ENCODE assay signal across 1 cellular context in the genomic region with DNA sequence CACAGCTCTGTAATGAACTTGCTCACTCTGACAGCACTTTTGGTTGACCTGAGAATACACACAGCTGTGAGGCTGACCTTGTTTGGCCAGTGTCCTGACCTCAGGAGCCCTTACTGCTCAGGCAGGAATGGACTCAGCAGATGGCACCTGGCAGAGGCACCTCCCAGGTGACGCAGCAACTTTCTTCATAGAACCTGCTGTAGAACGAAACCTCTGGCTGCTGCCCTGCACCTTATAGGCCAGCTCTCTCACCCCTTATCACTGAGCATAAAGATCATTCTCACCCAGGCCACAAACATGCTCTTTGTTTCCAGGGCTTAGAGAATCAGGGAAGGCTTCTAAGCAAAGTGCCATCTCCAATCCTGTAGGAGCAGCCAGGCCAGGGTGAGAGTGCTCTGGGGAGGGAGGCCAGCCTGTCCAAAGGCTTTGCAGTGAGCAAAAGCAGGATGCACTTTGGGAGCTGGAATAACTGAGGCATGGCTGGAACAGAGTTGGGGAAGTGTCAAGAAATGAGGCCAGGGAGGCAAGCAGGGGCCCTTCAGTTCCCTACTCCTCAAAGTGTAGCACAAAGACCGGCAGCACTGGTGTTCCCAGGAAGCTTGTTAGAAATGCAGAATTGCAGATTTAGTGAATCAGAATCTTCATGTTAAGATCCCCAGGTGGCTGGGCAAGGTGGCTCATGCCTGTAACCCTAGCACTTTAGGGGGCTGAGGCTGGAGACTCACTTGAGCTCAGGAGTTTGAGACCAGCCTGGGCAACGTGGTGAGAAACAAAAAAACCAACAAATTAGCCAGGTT.
TF ChIP-seq lines count a peak whose summit lies in the region.

No MANE protein-coding gene starts in this region.

TF ChIP-seq in K562, 482 proteins besides CTCF, POLR2A, EP300 and RAD21 (continued from another document):
- TF ChIP-seq, protein P1, sequence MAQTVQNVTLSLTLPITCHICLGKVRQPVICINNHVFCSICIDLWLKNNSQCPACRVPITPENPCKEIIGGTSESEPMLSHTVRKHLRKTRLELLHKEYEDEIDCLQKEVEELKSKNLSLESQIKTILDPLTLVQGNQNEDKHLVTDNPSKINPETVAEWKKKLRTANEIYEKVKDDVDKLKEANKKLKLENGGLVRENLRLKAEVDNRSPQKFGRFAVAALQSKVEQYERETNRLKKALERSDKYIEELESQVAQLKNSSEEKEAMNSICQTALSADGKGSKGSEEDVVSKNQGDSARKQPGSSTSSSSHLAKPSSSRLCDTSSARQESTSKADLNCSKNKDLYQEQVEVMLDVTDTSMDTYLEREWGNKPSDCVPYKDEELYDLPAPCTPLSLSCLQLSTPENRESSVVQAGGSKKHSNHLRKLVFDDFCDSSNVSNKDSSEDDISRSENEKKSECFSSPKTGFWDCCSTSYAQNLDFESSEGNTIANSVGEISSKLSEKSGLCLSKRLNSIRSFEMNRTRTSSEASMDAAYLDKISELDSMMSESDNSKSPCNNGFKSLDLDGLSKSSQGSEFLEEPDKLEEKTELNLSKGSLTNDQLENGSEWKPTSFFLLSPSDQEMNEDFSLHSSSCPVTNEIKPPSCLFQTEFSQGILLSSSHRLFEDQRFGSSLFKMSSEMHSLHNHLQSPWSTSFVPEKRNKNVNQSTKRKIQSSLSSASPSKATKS (CRISPR knock-in tag; IDR thresholded peaks at IDR 0.05), result no peak
- TF ChIP-seq ZNF76 (CRISPR knock-in tag; IDR thresholded peaks at IDR 0.05; ENCODE audit: borderline replicate concordance) (no peak), SREBF1 (IDR thresholded peaks at IDR 0.05; ENCODE audit: borderline replicate concordance, low read depth, low read length) (no peak), FOXA1 (IDR thresholded peaks at IDR 0.05; ENCODE audit: borderline replicate concordance) (no peak), MAFF (IDR thresholded peaks at IDR 0.05; ENCODE audit: low read length) (peak; percentile 65), POLR2B (IDR thresholded peaks at IDR 0.05; ENCODE audit: low read depth, partially characterized antibody) (no peak), PML (IDR thresholded peaks at IDR 0.05; ENCODE audit: low read length) (no peak), NCOA1 (IDR thresholded peaks at IDR 0.05; ENCODE audit: low read depth) (peak; percentile 64; the same call in 1 of the 2 replicates), L3MBTL2 (IDR thresholded peaks at IDR 0.05) (peak; percentile 18; the same call in 1 of the 2 replicates), NCOA4 (IDR thresholded peaks at IDR 0.05; ENCODE audit: partially characterized antibody) (no peak), ZNF431 (CRISPR knock-in tag; IDR thresholded peaks at IDR 0.05) (no peak), ZNF592 (IDR thresholded peaks at IDR 0.05) (peak; percentile 66), MAX (CRISPR knock-in tag; IDR thresholded peaks at IDR 0.05) (0 out of 2 replicates have a peak, but pooled peaks have one; percentile 21), CTBP1 (IDR thresholded peaks at IDR 0.05; ENCODE audit: borderline replicate concordance) (peak; percentile 54; the same call in 1 of the 2 replicates), YY1 (IDR thresholded peaks at IDR 0.05; ENCODE audit: borderline replicate concordance in 1 of 3, control insufficient read depth in 1 of 3, extremely low read depth in 1 of 3, insufficient read depth in 3 of 3, insufficient read length in 1 of 3, insufficient replicate concordance in 2 of 3, low read depth in 1 of 3, low read length in 2 of 3) (peak in 1 of 3 experiments; percentile 2), SAP30 (IDR thresholded peaks at IDR 0.05; ENCODE audit: borderline replicate concordance, insufficient read depth, low read depth, low read length, poor library complexity, severe bottlenecking) (no peak), JUN (IDR thresholded peaks at IDR 0.05; ENCODE audit: borderline replicate concordance, low read depth, low read length) (no peak), JUN (CRISPR knock-in tag; IDR thresholded peaks at IDR 0.05; ENCODE audit: borderline replicate concordance) (no peak), ARID1B (IDR thresholded peaks at IDR 0.05) (peak; percentile 56; the same call in 1 of the 2 replicates), HDAC6 (IDR thresholded peaks at IDR 0.05; ENCODE audit: low read depth, low read length) (no peak), TEAD1 (CRISPR knock-in tag; IDR thresholded peaks at IDR 0.05) (no peak), CXXC5 (CRISPR knock-in tag; IDR thresholded peaks at IDR 0.05) (no peak), HDAC1 (IDR thresholded peaks at IDR 0.05) (0 out of 4 replicates have a peak, but pooled peaks of 1 of the 2 experiments have one; percentile 10), CBFA2T3 (IDR thresholded peaks at IDR 0.05) (peak; percentile 76), TGIF2 (CRISPR knock-in tag; IDR thresholded peaks at IDR 0.05) (no peak), RBM14 (IDR thresholded peaks at IDR 0.05; ENCODE audit: borderline replicate concordance, insufficient read depth, low read depth, low read length) (no peak), ZEB2 (IDR thresholded peaks at IDR 0.05) (peak; percentile 44; the same call in 1 of the 2 replicates), TFAP4 (CRISPR knock-in tag; IDR thresholded peaks at IDR 0.05; ENCODE audit: borderline replicate concordance) (peak; percentile 65), BACH1 (tag; IDR thresholded peaks at IDR 0.05) (0 out of 2 replicates have a peak, but pooled peaks have one; percentile 14), RFX5 (IDR thresholded peaks at IDR 0.05; ENCODE audit: low read depth, low read length) (no peak), FOXP1 (CRISPR knock-in tag; IDR thresholded peaks at IDR 0.05) (no peak), MTA1 (IDR thresholded peaks at IDR 0.05; ENCODE audit: borderline replicate concordance) (no peak)
- TF ChIP-seq, protein P2, sequence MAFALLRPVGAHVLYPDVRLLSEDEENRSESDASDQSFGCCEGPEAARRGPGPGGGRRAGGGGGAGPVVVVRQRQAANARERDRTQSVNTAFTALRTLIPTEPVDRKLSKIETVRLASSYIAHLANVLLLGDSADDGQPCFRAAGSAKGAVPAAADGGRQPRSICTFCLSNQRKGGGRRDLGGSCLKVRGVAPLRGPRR (CRISPR knock-in tag; IDR thresholded peaks at IDR 0.05), result no peak
- TF ChIP-seq, protein P3, sequence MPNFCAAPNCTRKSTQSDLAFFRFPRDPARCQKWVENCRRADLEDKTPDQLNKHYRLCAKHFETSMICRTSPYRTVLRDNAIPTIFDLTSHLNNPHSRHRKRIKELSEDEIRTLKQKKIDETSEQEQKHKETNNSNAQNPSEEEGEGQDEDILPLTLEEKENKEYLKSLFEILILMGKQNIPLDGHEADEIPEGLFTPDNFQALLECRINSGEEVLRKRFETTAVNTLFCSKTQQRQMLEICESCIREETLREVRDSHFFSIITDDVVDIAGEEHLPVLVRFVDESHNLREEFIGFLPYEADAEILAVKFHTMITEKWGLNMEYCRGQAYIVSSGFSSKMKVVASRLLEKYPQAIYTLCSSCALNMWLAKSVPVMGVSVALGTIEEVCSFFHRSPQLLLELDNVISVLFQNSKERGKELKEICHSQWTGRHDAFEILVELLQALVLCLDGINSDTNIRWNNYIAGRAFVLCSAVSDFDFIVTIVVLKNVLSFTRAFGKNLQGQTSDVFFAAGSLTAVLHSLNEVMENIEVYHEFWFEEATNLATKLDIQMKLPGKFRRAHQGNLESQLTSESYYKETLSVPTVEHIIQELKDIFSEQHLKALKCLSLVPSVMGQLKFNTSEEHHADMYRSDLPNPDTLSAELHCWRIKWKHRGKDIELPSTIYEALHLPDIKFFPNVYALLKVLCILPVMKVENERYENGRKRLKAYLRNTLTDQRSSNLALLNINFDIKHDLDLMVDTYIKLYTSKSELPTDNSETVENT (CRISPR knock-in tag; IDR thresholded peaks at IDR 0.05), result no peak
